Comparison of ENCODE assay signal across 23 cellular contexts in genomic region chr2:196244966-196245365, GRCh38.
A peak's percentile ranks its signal among the peaks of the same experiment; 100 is the strongest.
DNase-seq lines count a peak whose midpoint lies in the region; FAIRE-seq and TF ChIP-seq lines count a peak whose summit lies in the region.
"Had no signal": no experiment of that assay in that cellular context is flagged by ENCODE, and none has a peak within 500 bp of the region (broad histone marks: within the 10 kb centered on the region; RNA-seq: fewer than 3 reads in every experiment).

No MANE protein-coding gene starts in this region.

- H3K4me3 Mint-ChIP-seq in Caco-2 (ENCODE audit: unreplicated experiment), result no peak overlapping the region
- H3K4me3 Mint-ChIP-seq: endodermal cell had no signal

- H3K9me3 Mint-ChIP-seq in Caco-2 (ENCODE audit: unreplicated experiment), result no peaks in the 10 kb centered on the region
- H3K9me3 Mint-ChIP-seq: endodermal cell had no signal

- H4K8ac ChIP-seq in trophoblast cell (ENCODE audit: low read depth, low read length), result no peak overlapping the region

- no peak overlapping the region for H3K4me2 ChIP-seq in trophoblast cell (ENCODE audit: low read length)

- peaks cover 6% of the 10 kb centered on the region for H3K79me1 ChIP-seq in trophoblast cell (ENCODE audit: low read length)

- no peak overlapping the region for H3K14ac ChIP-seq in trophoblast cell (ENCODE audit: low read length)

- no peak overlapping the region for H3K18ac ChIP-seq in trophoblast cell (ENCODE audit: low read length)

- H3K9ac ChIP-seq in trophoblast cell (ENCODE audit: low read length), result no peak overlapping the region

- H4K12ac ChIP-seq in trophoblast cell (ENCODE audit: low read depth, low read length), result no peak overlapping the region

- no peak overlapping the region for H2AK5ac ChIP-seq in trophoblast cell (ENCODE audit: low read length)

- H3K4me3 ChIP-seq in Caco-2 (ENCODE audit: low read depth, low read length), result no peak overlapping the region
- no peak overlapping the region for H3K4me3 ChIP-seq in trophoblast cell (ENCODE audit: low read depth, low read length)
- H3K4me3 ChIP-seq: lung, prostate gland had no signal

- no peak overlapping the region for H3K4ac ChIP-seq in trophoblast cell (ENCODE audit: low read depth, low read length)

- intact Hi-C loops in Caco-2 (cut with micrococcal nuclease; ENCODE audit: unreplicated experiment), result no loop called here

- H3K36me3 ChIP-seq in Caco-2 (ENCODE audit: control insufficient read depth, insufficient read depth, low read length), result no peaks in the 10 kb centered on the region
- H3K36me3 ChIP-seq in trophoblast cell (ENCODE audit: control insufficient read depth in 1 of 2, insufficient read depth in 2 of 2, low read length in 2 of 2), result no peaks in the 10 kb centered on the region
- H3K36me3 ChIP-seq: prostate gland, WERI-Rb-1 had no signal

- no CpG with 5 or more reads among the region's 4 CpGs for WGBS in trophoblast cell (ENCODE audit: extremely low coverage, insufficient coverage, insufficient read length)

- FAIRE-seq in HTR-8/SVneo (lab: Jason Lieb, UNC), result no peak
- FAIRE-seq: colon, kidney, small intestine had no signal

- TF ChIP-seq CTCF in Caco-2 (IDR thresholded peaks at IDR 0.05; ENCODE audit: insufficient read depth in 1 of 2, low read depth in 1 of 2, low read length in 1 of 2, severe bottlenecking in 1 of 2, unreplicated experiment in 1 of 2), result no peak

- CTCF ChIA-PET in Caco-2 (lab: Charles Lee), result interaction anchor here (1.7 kb wide), 1 partner anchor 15 kb away, joined by 5 read pairs; no protein-coding TSS in a partner anchor

- POLR2A ChIA-PET in Caco-2 (lab: Charles Lee), result no interaction called here

- no peak overlapping the region for H2AFZ ChIP-seq in trophoblast cell (ENCODE audit: insufficient read depth, low read length, poor library complexity)

- DNase-seq in Caco-2 (no peak), RPMI7951 (ENCODE audit: low read depth) (peak; percentile 77), epithelial cell of prostate (ENCODE audit: low read depth, low spot score) (no peak), trophoblast cell (peak; percentile 75 to 91), NOMO-1 treated with dmso at 0.1 percent for 144 hours (lab: John Stamatoyannopoulos, UW; ENCODE audit: unreplicated experiment) (no peak), NCI-H748 (lab: John Stamatoyannopoulos, UW; ENCODE audit: unreplicated experiment) (no peak), HTR-8/SVneo (ENCODE audit: insufficient read length, low spot score) (no peak)
- no peak for DNase-seq in stimulated activated naive CD4-positive, alpha-beta T cell treated with Interleukin-2 at 50 U/mL for 16 hours (lab: John Stamatoyannopoulos, UW)
- DNase-seq: activated CD8-positive, alpha-beta memory T cell treated with anti-CD3 and anti-CD28 coated beads, Interleukin-2, amount 50 U/mL, for 48 hours; aorta; endodermal cell; GOT3; hippocampal formation; kidney; NCI-H1436; NCI-H526; small intestine; stimulated activated CD4-positive, alpha-beta T cell treated with anti-CD3 and anti-CD28 coated beads, Interleukin-4, amount 100 ng/mL, for 24 hours; T-helper 2 cell; WERI-Rb-1 had no signal

- no peak overlapping the region for H4K91ac ChIP-seq in trophoblast cell (ENCODE audit: low read depth, low read length)

- BruUV-seq in Caco-2 (replicated peaks; lab: Mats Ljungman, UMichigan), result no TSS peak

- no peaks in the 10 kb centered on the region for H3K79me2 ChIP-seq in trophoblast cell (ENCODE audit: control insufficient read depth, insufficient read depth, low read length, poor library complexity)

- H3K4me1 Mint-ChIP-seq in Caco-2 (ENCODE audit: low read depth, unreplicated experiment), result peaks cover 16% of the 10 kb centered on the region
- H3K4me1 Mint-ChIP-seq: endodermal cell had no signal

- H3K9me3 ChIP-seq in Caco-2, result no peaks in the 10 kb centered on the region
- H3K9me3 ChIP-seq in trophoblast cell (ENCODE audit: insufficient read depth, low read depth, low read length), result no peaks in the 10 kb centered on the region
- H3K9me3 ChIP-seq: prostate gland had no signal

- H2BK120ac ChIP-seq in trophoblast cell (ENCODE audit: insufficient read depth, low read length, poor library complexity), result no peak overlapping the region

- no peaks in the 10 kb centered on the region for H3K27me3 Mint-ChIP-seq in Caco-2 (ENCODE audit: insufficient read depth, unreplicated experiment)

- H2BK5ac ChIP-seq in trophoblast cell (ENCODE audit: low read depth, low read length, poor library complexity), result no peak overlapping the region

- peak overlapping the region; percentile 0 for H3K27ac Mint-ChIP-seq in Caco-2 (ENCODE audit: unreplicated experiment)
- H3K27ac Mint-ChIP-seq: endodermal cell had no signal

- H2BK12ac ChIP-seq in trophoblast cell (ENCODE audit: low read length), result no peak overlapping the region

- no peaks in the 10 kb centered on the region for H3K36me3 Mint-ChIP-seq in Caco-2 (ENCODE audit: insufficient read depth, unreplicated experiment)

- H3K27ac ChIP-seq in epithelial cell of prostate (peak overlapping the region; percentile 49), trophoblast cell (ENCODE audit: low read depth, low read length) (peak overlapping the region; percentile 3)
- H3K27ac ChIP-seq: prostate gland, WERI-Rb-1 had no signal

- H3K4me1 ChIP-seq in Caco-2, result peaks cover 12% of the 10 kb centered on the region
- peaks cover 6 to 10% of the 10 kb centered on the region in 2 experiments for H3K4me1 ChIP-seq in trophoblast cell (ENCODE audit: control insufficient read depth in 1 of 2, insufficient read depth in 2 of 2, low read length in 2 of 2)

- H3K27me3 ChIP-seq in Caco-2 (replicated peaks; ENCODE audit: control insufficient read depth, insufficient read depth, low read length) (no peaks in the 10 kb centered on the region), trophoblast cell (ENCODE audit: insufficient read depth, low read length) (no peaks in the 10 kb centered on the region)

- H3K23ac ChIP-seq in trophoblast cell (ENCODE audit: low read length), result no peak overlapping the region

Comparison
In these comparisons a context has a peak if more than half of its experiments do, and no peak if none do; other contexts are left out.
1. DNase-seq: peak in RPMI7951 (single experiment) and trophoblast cell (2 of 2); none in Caco-2 (0 of 2), epithelial cell of prostate (single experiment), NOMO-1 treated with dmso at 0.1 percent for 144 hours (single experiment), NCI-H748 (single experiment), HTR-8/SVneo (single experiment) and stimulated activated naive CD4-positive, alpha-beta T cell treated with Interleukin-2 at 50 U/mL for 16 hours (single experiment).